Comparison of ENCODE assay signal across 8 cellular contexts in genomic region chr2:159712929-159713575, GRCh38. TPM values are rescaled to one million over a fixed set of nuclear protein-coding genes. Genes with fewer than 3 reads are reported as not detected.
DNase-seq lines count a peak whose midpoint lies in the region; ATAC-seq and TF ChIP-seq lines count a peak whose summit lies in the region.

No MANE protein-coding gene starts in this region.

- peaks cover 4 to 8% (median 5%) of the 10 kb centered on the region in 3 donors for H3K36me3 ChIP-seq in skeletal muscle tissue (ENCODE audit: control insufficient read depth in 3 of 3, insufficient read depth in 3 of 3, low read length in 3 of 3)

- ATAC-seq in GM18517 (IDR thresholded peaks at IDR 0.05; ENCODE audit: unreplicated experiment) = peak; percentile 7

- H3K4me3 ChIP-seq in AG04450 (ENCODE audit: low read depth, low read length) (peak overlapping the region; percentile 98), iPS-11a (ENCODE audit: low read depth, low read length) (peak overlapping the region; percentile 95), skeletal muscle tissue (ENCODE audit: low read length in 3 of 3) (peak overlapping the region; percentile 90 to 99 (median 98))

- CTCF ChIA-PET in AG04450 (lab: Charles Lee) = interaction anchor here (0.6 to 0.9 kb wide), 2 partner anchors 35 to 93 kb away, joined by 3 read pairs; no protein-coding TSS in a partner anchor

- peak overlapping the region; percentile 99 for H3K27ac Mint-ChIP-seq in activated naive CD8-positive, alpha-beta T cell treated with anti-CD3 and anti-CD28 coated beads for 36 hours

- H3K9me3 ChIP-seq in AG04450 (ENCODE audit: control insufficient read depth, insufficient read depth, low read length) = peaks cover 4% of the 10 kb centered on the region; the same call in 1 of the 2 replicates
- no peaks in the 10 kb centered on the region for H3K9me3 ChIP-seq in skeletal muscle tissue (ENCODE audit: control insufficient read depth in 3 of 3, low read length in 3 of 3)

- DNase-seq in AG04450 (ENCODE audit: low read depth, low spot score) (no peak), HT-29 (ENCODE audit: low spot score) (peak; percentile 39), NCI-H345 (lab: John Stamatoyannopoulos, UW) (no peak)
- DNase-seq in activated naive CD8-positive, alpha-beta T cell treated with anti-CD3 and anti-CD28 coated beads for 36 hours = no peak
- no peak for DNase-seq in stimulated activated CD4-positive, alpha-beta T cell treated with anti-CD3 and anti-CD28 coated beads, Interleukin-2, amount 100 ng/mL, for 24 hours

- H3K27me3 ChIP-seq in AG04450 (ENCODE audit: control insufficient read depth, insufficient read depth, low read length) (no peaks in the 10 kb centered on the region), skeletal muscle tissue (ENCODE audit: control insufficient read depth in 3 of 3, insufficient read depth in 3 of 3, low read length in 3 of 3) (no peaks in the 10 kb centered on the region)

- H3K36me3 Mint-ChIP-seq in activated naive CD8-positive, alpha-beta T cell treated with anti-CD3 and anti-CD28 coated beads for 36 hours = peaks cover 50% of the 10 kb centered on the region

- peak overlapping the region; percentile 96 for H3K27ac ChIP-seq in AG04450 (ENCODE audit: low read depth, low read length)
- H3K27ac ChIP-seq in skeletal muscle tissue (ENCODE audit: low read depth, low read length) = peak overlapping the region; percentile 100

- peak overlapping the region; percentile 99 for H3K4me3 Mint-ChIP-seq in activated naive CD8-positive, alpha-beta T cell treated with anti-CD3 and anti-CD28 coated beads for 36 hours

- H3K4me1 ChIP-seq in skeletal muscle tissue (ENCODE audit: control insufficient read depth in 3 of 3, insufficient read depth in 3 of 3, low read length in 3 of 3) = peaks cover 18 to 29% (median 19%) of the 10 kb centered on the region in 3 donors

- TF ChIP-seq CTCF in AG04450 (IDR thresholded peaks at IDR 0.05; ENCODE audit: low read depth, low read length) = no peak

- peak overlapping the region; percentile 100 for H3K9ac ChIP-seq in skeletal muscle tissue (ENCODE audit: low read depth in 1 of 3, low read length in 3 of 3)

- H3K9me3 Mint-ChIP-seq in activated naive CD8-positive, alpha-beta T cell treated with anti-CD3 and anti-CD28 coated beads for 36 hours = no peaks in the 10 kb centered on the region

- peaks cover 5% of the 10 kb centered on the region for H3K27me3 Mint-ChIP-seq in activated naive CD8-positive, alpha-beta T cell treated with anti-CD3 and anti-CD28 coated beads for 36 hours

- peaks cover 37% of the 10 kb centered on the region for H3K4me1 Mint-ChIP-seq in activated naive CD8-positive, alpha-beta T cell treated with anti-CD3 and anti-CD28 coated beads for 36 hours

- POLR2A ChIA-PET in AG04450 (lab: Yijun Ruan, JAX) = interaction anchor here (0.7 to 2.4 kb wide), 4 partner anchors 11 to 644 kb away, joined by 3 to 46 read pairs (median 4); partner anchors contain the start of genes BAZ2B and WDSUB1

RNA-seq across cellular contexts. Expression of gene MARCHF7, which starts 0.7 kb away (rescaled TPM):
- polyA plus RNA-seq in AG04450 (2011; rRNA removed) = 68.6 and 76.1 TPM in 2 replicates
- polyA minus RNA-seq in AG04450 (2011; rRNA and poly(A)+ RNA removed) = 42.9 and 64.9 TPM in 2 replicates
- 26.4 and 29.8 TPM in 2 replicates for total RNA-seq in HT-29 (2014; rRNA removed; shearing (Covaris generic))
- 10 to 100 TPM; 85.4 to 86.8 TPM for total RNA-seq in activated naive CD8-positive, alpha-beta T cell treated with anti-CD3 and anti-CD28 coated beads for 36 hours
- 77.2 TPM for total RNA-seq in skeletal muscle tissue
